ENCODE assay signal across 7 cellular contexts in genomic region chr1:144485048-144485993, GRCh38. TPM values are rescaled to one million over a fixed set of nuclear protein-coding genes. Genes with fewer than 3 reads are reported as not detected.
DNase-seq lines count a peak whose midpoint lies in the region; ATAC-seq, FAIRE-seq and TF ChIP-seq lines count a peak whose summit lies in the region.
"Not testable (repeated sequence)": the region's sequence is repeated elsewhere in the genome, so short reads cannot be mapped to it uniquely, and the experiment has no call there.

No MANE protein-coding gene starts in this region.

- DNase-seq in GM18507 (ENCODE audit: extremely low spot score, insufficient read length, low read depth); IMR-90; keratinocyte (ENCODE audit: low read depth, low spot score); naive thymus-derived CD4-positive, alpha-beta T cell: not testable (repeated sequence)
- DNase-seq in PC-9 (peak in 1 of 2 experiments; percentile 27), brain microvascular endothelial cell (peak; percentile 4)

- not testable (repeated sequence) for H2BK20ac ChIP-seq in IMR-90 (ENCODE audit: low read depth, low read length)

- H3K79me2 ChIP-seq in PC-9 (ENCODE audit: low read depth); keratinocyte (ENCODE audit: control insufficient read depth, insufficient read depth, low read length): not testable (repeated sequence)

- H3K9me3 Mint-ChIP-seq in naive thymus-derived CD4-positive, alpha-beta T cell, result not testable (repeated sequence)

- H3K27me3 Mint-ChIP-seq in naive thymus-derived CD4-positive, alpha-beta T cell, result not testable (repeated sequence)

- not testable (repeated sequence) for H4K91ac ChIP-seq in IMR-90 (ENCODE audit: insufficient read depth, low read depth, low read length)

- peak; percentile 65 for ATAC-seq in IMR-90 (ENCODE audit: low read depth)
- ATAC-seq in naive thymus-derived CD4-positive, alpha-beta T cell, result peak; percentile 32

- not testable (repeated sequence) for H3K9ac ChIP-seq in IMR-90 (ENCODE audit: low read depth, low read length); keratinocyte (ENCODE audit: control insufficient read depth, extremely low read depth, insufficient read depth, low read length)

- BruUV-seq in IMR-90 (replicated peaks; lab: Mats Ljungman, UMichigan); PC-9 (replicated peaks; lab: Mats Ljungman, UMichigan): not testable (repeated sequence)

- not testable (repeated sequence) for H3K36me3 Mint-ChIP-seq in naive thymus-derived CD4-positive, alpha-beta T cell

- dilution Hi-C loops in IMR-90 (cut with HindIII; ENCODE audit: low sequenced_read_pairs, unreplicated experiment); keratinocyte (cut with MboI; ENCODE audit: extremely low pct_ligation_motif_present, low sequenced_read_pairs): not testable (repeated sequence)

- not testable (repeated sequence) for H2AK9ac ChIP-seq in IMR-90 (replicated peaks; ENCODE audit: low read depth, low read length, poor library complexity)

- not testable (repeated sequence) for H4K8ac ChIP-seq in IMR-90 (ENCODE audit: low read depth in 2 of 2, low read length in 2 of 2)

- not testable (repeated sequence) for H2BK5ac ChIP-seq in IMR-90 (ENCODE audit: low read depth, low read length, poor library complexity, severe bottlenecking)

- H3K27me3 ChIP-seq in IMR-90 (ENCODE audit: control insufficient read depth, insufficient read depth, low read length); PC-9 (ENCODE audit: insufficient read depth, low read depth); brain microvascular endothelial cell (replicated peaks); keratinocyte (ENCODE audit: control insufficient read depth, extremely low read depth, insufficient read depth, low read length); naive thymus-derived CD4-positive, alpha-beta T cell (ENCODE audit: control insufficient read depth in 2 of 2, insufficient read depth in 2 of 2, low read length in 2 of 2): not testable (repeated sequence)

- H3K14ac ChIP-seq in IMR-90 (replicated peaks; ENCODE audit: low read depth, low read length), result not testable (repeated sequence)

- not testable (repeated sequence) for H3K56ac ChIP-seq in IMR-90 (ENCODE audit: extremely low read depth, insufficient read depth, low read length)

- not testable (repeated sequence) for H3K4me2 ChIP-seq in IMR-90 (ENCODE audit: low read depth, low read length); keratinocyte (ENCODE audit: control insufficient read depth, extremely low read depth, insufficient read depth, low read depth, low read length)
- H3K4me2 ChIP-seq in PC-9, result peak overlapping the region; percentile 66

- not testable (repeated sequence) for H2BK120ac ChIP-seq in IMR-90 (ENCODE audit: low read depth, low read length)

- not testable (repeated sequence) for TF ChIP-seq POLR2A in IMR-90 (IDR thresholded peaks at IDR 0.05; ENCODE audit: low read depth, low read length)

- intact Hi-C loops in IMR-90 (cut with micrococcal nuclease); PC-9 (cut with micrococcal nuclease; ENCODE audit: unreplicated experiment); naive thymus-derived CD4-positive, alpha-beta T cell (cut with micrococcal nuclease): not testable (repeated sequence)

- H3K79me1 ChIP-seq in IMR-90 (ENCODE audit: low read depth in 1 of 2, low read length in 2 of 2), result not testable (repeated sequence)

- not testable (repeated sequence) for H3K4me1 ChIP-seq in IMR-90 (ENCODE audit: control insufficient read depth, insufficient read depth, low read length); PC-9 (replicated peaks; ENCODE audit: insufficient read depth); keratinocyte (ENCODE audit: control insufficient read depth, extremely low read depth, insufficient read depth, low read length); naive thymus-derived CD4-positive, alpha-beta T cell (ENCODE audit: control insufficient read depth in 2 of 2, insufficient read depth in 2 of 2, low read length in 2 of 2)

- H3K9me2 ChIP-seq in PC-9 (ENCODE audit: insufficient read depth), result not testable (repeated sequence)

- in situ Hi-C loops in IMR-90 (cut with MboI; ENCODE audit: low sequenced_read_pairs); brain microvascular endothelial cell (cut with HindIII; ENCODE audit: low pct_ligation_motif_present, low sequenced_read_pairs): not testable (repeated sequence)

- peak; percentile 9 for FAIRE-seq in GM18507 (lab: Jason Lieb, UNC)
- peak; percentile 53 for FAIRE-seq in keratinocyte (lab: Jason Lieb, UNC)

- not testable (repeated sequence) for H3K27ac Mint-ChIP-seq in naive thymus-derived CD4-positive, alpha-beta T cell

- CTCF ChIA-PET in IMR-90 (lab: Yijun Ruan, JAX); PC-9 (lab: Charles Lee); naive thymus-derived CD4-positive, alpha-beta T cell (lab: Charles Lee): not testable (repeated sequence)

- not testable (repeated sequence) for TF ChIP-seq RAD21 in IMR-90 (IDR thresholded peaks at IDR 0.05; ENCODE audit: low read length)

- not testable (repeated sequence) for TF ChIP-seq CTCF in IMR-90 (conservative IDR thresholded peaks at IDR 0.05; ENCODE audit: low read depth, low read length); brain microvascular endothelial cell (IDR thresholded peaks at IDR 0.05; ENCODE audit: low read depth, low read length, missing control alignments); keratinocyte (optimal IDR thresholded peaks at IDR 0.05 in 1 of 3, IDR thresholded peaks at IDR 0.05 in 1 of 3, conservative IDR thresholded peaks at IDR 0.05 in 1 of 3; ENCODE audit: extremely low read depth in 1 of 3, insufficient read depth in 2 of 3, low read length in 3 of 3)
- peak; percentile 43 for TF ChIP-seq CTCF in PC-9 (conservative IDR thresholded peaks at IDR 0.05)
- TF ChIP-seq CTCF in VCaP (conservative IDR thresholded peaks at IDR 0.05), result peak; percentile 11; the same call in 1 of the 2 replicates

- H3K27ac ChIP-seq in IMR-90 (ENCODE audit: insufficient read depth, low read length); PC-9; VCaP; brain microvascular endothelial cell; keratinocyte (ENCODE audit: control insufficient read depth, insufficient read depth, low read length); naive thymus-derived CD4-positive, alpha-beta T cell (ENCODE audit: low read depth, low read length): not testable (repeated sequence)

- H2AFZ ChIP-seq in IMR-90 (replicated peaks; ENCODE audit: low read length, poor library complexity); PC-9; keratinocyte (ENCODE audit: control insufficient read depth, low read length): not testable (repeated sequence)

- H2BK15ac ChIP-seq in IMR-90 (ENCODE audit: low read depth, low read length), result not testable (repeated sequence)

- H3K9me3 ChIP-seq in IMR-90 (ENCODE audit: control insufficient read depth, insufficient read depth, low read length); PC-9 (ENCODE audit: insufficient read depth, low read depth); keratinocyte (ENCODE audit: control insufficient read depth, low read depth, low read length); naive thymus-derived CD4-positive, alpha-beta T cell (ENCODE audit: control insufficient read depth in 2 of 3, low read length in 3 of 3): not testable (repeated sequence)

- H4K5ac ChIP-seq in IMR-90 (ENCODE audit: low read depth, low read length), result not testable (repeated sequence)

- not testable (repeated sequence) for H3F3A ChIP-seq in PC-9 (ENCODE audit: insufficient read depth, low read depth)

- H3K18ac ChIP-seq in IMR-90 (ENCODE audit: low read depth, low read length), result not testable (repeated sequence)

- H3K4me3 Mint-ChIP-seq in naive thymus-derived CD4-positive, alpha-beta T cell, result not testable (repeated sequence)

- not testable (repeated sequence) for H3K9me1 ChIP-seq in IMR-90 (ENCODE audit: insufficient read depth, low read length); keratinocyte (ENCODE audit: control insufficient read depth, extremely low read depth, insufficient read depth, low read length)

- POLR2A ChIA-PET in IMR-90 (lab: Charles Lee; ENCODE audit: unreplicated experiment); PC-9 (lab: Charles Lee; ENCODE audit: unreplicated experiment); naive thymus-derived CD4-positive, alpha-beta T cell (lab: Charles Lee): not testable (repeated sequence)

- H4K20me1 ChIP-seq in IMR-90 (ENCODE audit: insufficient read depth, low read length); PC-9 (ENCODE audit: insufficient read depth); keratinocyte (ENCODE audit: control insufficient read depth, extremely low read depth, insufficient read depth, low read length): not testable (repeated sequence)

- no CpG with 5 or more reads among the region's 15 CpGs for WGBS in IMR-90 (ENCODE audit: extremely low coverage in 2 of 2, insufficient read length in 1 of 2), 2 experiments

- H3K4ac ChIP-seq in IMR-90 (ENCODE audit: low read depth, low read length), result not testable (repeated sequence)

- not testable (repeated sequence) for H3K4me1 Mint-ChIP-seq in naive thymus-derived CD4-positive, alpha-beta T cell

- not testable (repeated sequence) for H3K36me3 ChIP-seq in IMR-90 (ENCODE audit: control insufficient read depth, insufficient read depth, low read length); PC-9 (ENCODE audit: low read depth); brain microvascular endothelial cell (replicated peaks); keratinocyte (ENCODE audit: control insufficient read depth in 2 of 2, extremely low read depth in 1 of 2, insufficient read depth in 2 of 2, low read length in 2 of 2); naive thymus-derived CD4-positive, alpha-beta T cell (ENCODE audit: control insufficient read depth in 2 of 3, insufficient read depth in 3 of 3, low read length in 3 of 3)

- H3K23ac ChIP-seq in IMR-90 (ENCODE audit: low read depth, low read length), result not testable (repeated sequence)

- not testable (repeated sequence) for H2AK5ac ChIP-seq in IMR-90 (ENCODE audit: low read depth, low read length)

- H3K4me3 ChIP-seq in IMR-90 (ENCODE audit: insufficient read depth, low read depth, low read length); brain microvascular endothelial cell (ENCODE audit: low read depth, low read length); keratinocyte (ENCODE audit: control insufficient read depth in 2 of 3, extremely low read depth in 1 of 3, insufficient read depth in 2 of 3, low read depth in 1 of 3, low read length in 3 of 3); naive thymus-derived CD4-positive, alpha-beta T cell (ENCODE audit: low read length): not testable (repeated sequence)
- peak overlapping the region; percentile 44; the same call in 1 of the 2 replicates for H3K4me3 ChIP-seq in PC-9

RNA-seq across cellular contexts. Expression of gene NBPF15, which starts 23.9 kb away (rescaled TPM):
- 30.3 and 31.0 TPM in 2 replicates for total RNA-seq in IMR-90 (2012; rRNA removed)
- 38.5 and 42.7 TPM in 2 replicates for polyA plus RNA-seq in IMR-90 (2012; rRNA removed)
- 8.0 and 10.4 TPM in 2 replicates for polyA plus RNA-seq in IMR-90 (2012; cell fraction: cytosol; rRNA removed)
- 90.6 and 218 TPM in 2 replicates for polyA plus RNA-seq in IMR-90 (2012; cell fraction: nucleus; rRNA removed; ENCODE audit: low replicate concordance)
- 29.9 and 42.6 TPM in 2 replicates for total RNA-seq in PC-9 (2021)
- 29.4 to 43.6 TPM (median 43.0 TPM) in 3 replicates for polyA plus RNA-seq in keratinocyte
- polyA plus RNA-seq in keratinocyte (2011; ENCODE audit: low read depth), result 11.6 TPM
- polyA plus RNA-seq in keratinocyte (2011; cell fraction: cytosol; rRNA removed), result 21.5 and 26.4 TPM in 2 replicates
- 130 and 173 TPM in 2 replicates for polyA plus RNA-seq in keratinocyte (2011; cell fraction: nucleus; rRNA removed)
- polyA plus RNA-seq in keratinocyte (2012; ENCODE audit: low replicate concordance), result 18.1 and 22.7 TPM in 2 replicates
- polyA minus RNA-seq in keratinocyte, result 45.5 to 69.7 TPM (median 57.3 TPM) in 3 replicates
- 26.5 TPM for polyA minus RNA-seq in keratinocyte (2011; cell fraction: cytosol; rRNA and poly(A)+ RNA removed)
- polyA minus RNA-seq in keratinocyte (2011; cell fraction: nucleus; rRNA and poly(A)+ RNA removed), result 51.8 and 75.5 TPM in 2 replicates
- total RNA-seq in naive thymus-derived CD4-positive, alpha-beta T cell, result 100 to 1,000 TPM in 4 of 5 experiments, 10 to 100 TPM in 1; 46.7 to 259 (median 115) TPM
- polyA plus RNA-seq in naive thymus-derived CD4-positive, alpha-beta T cell, result 10 to 100 TPM; 19.7 to 24.5 TPM
